Comparison of ENCODE assay signal across 9 cellular contexts in the genomic region with DNA sequence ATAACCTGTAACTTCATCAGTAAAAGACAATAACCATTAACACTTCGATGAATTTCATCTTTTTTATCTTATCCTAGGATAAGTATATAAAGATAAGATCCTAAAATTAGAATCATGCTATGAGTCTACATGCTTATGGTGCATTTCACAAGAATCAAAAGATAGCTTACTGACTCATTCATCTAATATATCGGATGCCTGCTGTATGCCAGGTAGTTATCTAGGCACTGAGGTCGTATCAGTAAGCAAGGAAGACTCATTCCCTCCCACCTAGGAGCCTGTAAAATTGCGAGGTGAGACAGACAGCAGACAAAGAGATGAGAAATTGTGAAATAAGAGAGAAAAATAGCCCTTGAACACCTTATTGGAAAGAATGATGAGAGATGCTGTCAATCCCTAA.
"Had no signal": no experiment of that assay in that cellular context is flagged by ENCODE, and none has a peak within 500 bp of the region (broad histone marks: within the 10 kb centered on the region; RNA-seq: fewer than 3 reads in every experiment).

No MANE protein-coding gene starts in this region.

- ATAC-seq: HCT116, HepG2 had no signal

- H3K4me1 ChIP-seq: HAP-1 had no signal

- H3K27ac ChIP-seq: GM23248, HL-60 had no signal

- DNase-seq: GM23248, GOT3, H7, HFFc6, KBM-7 had no signal

- H3K4me3 ChIP-seq: GM23248, HAP-1 had no signal
